In the genomic region with DNA sequence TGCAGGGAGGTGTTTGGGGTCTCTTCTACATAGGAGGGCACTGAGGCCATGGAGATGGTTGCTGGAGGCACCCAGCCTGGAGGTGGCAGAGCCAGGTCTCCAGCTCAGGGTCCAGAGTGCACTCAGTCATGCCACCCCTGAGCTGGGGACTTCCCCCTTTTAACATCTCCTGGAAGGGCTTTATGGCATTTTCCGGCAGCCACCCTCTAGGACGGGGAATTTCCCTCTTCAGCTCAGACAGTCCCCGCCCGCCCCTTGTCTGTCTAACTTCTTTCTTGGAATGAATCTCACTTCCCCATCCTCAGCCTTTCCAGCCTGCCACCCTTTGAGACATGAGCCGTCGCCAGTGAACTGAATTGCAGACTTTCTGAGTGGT, we compare ENCODE assay signal across 9 cellular contexts. TPM values are rescaled to one million over a fixed set of nuclear protein-coding genes. Genes with fewer than 3 reads are reported as not detected.
DNase-seq lines count a peak whose midpoint lies in the region; ATAC-seq and TF ChIP-seq lines count a peak whose summit lies in the region.
"Had no signal": no experiment of that assay in that cellular context is flagged by ENCODE, and none has a peak within 500 bp of the region (broad histone marks: within the 10 kb centered on the region; RNA-seq: fewer than 3 reads in every experiment).

No MANE protein-coding gene starts in this region.

- peaks cover 21 to 86% (median 71%) of the 10 kb centered on the region in 9 donors for H3K4me1 ChIP-seq in heart right ventricle
- H3K4me1 ChIP-seq in testis = peaks cover 11% of the 10 kb centered on the region

- POLR2A ChIA-PET in naive thymus-derived CD8-positive, alpha-beta T cell (lab: Charles Lee) = no interaction called here

- ATAC-seq in GM19452 (IDR thresholded peaks at IDR 0.05; ENCODE audit: unreplicated experiment) (peak; percentile 72), heart right ventricle (peak in 2 of 8 donors; percentile 14 to 18)
- no peak for ATAC-seq in naive thymus-derived CD8-positive, alpha-beta T cell

- DNase-seq in Ammon's horn (ENCODE audit: low spot score) (peak; percentile 74), M059J (ENCODE audit: low read depth) (peak; percentile 44), heart right ventricle (peak; percentile 46 to 48), testis (peak; percentile 33), HUDEP-2 (lab: John Stamatoyannopoulos, UW; ENCODE audit: unreplicated experiment in 76 of 76) (no peak), NCI-H146 treated with DMSO at 0.1 percent for 48 hours (lab: John Stamatoyannopoulos, UW; ENCODE audit: unreplicated experiment) (no peak)
- DNase-seq in naive thymus-derived CD8-positive, alpha-beta T cell = no peak

- no peaks in the 10 kb centered on the region for H3K9me3 ChIP-seq in heart right ventricle
- H3K9me3 ChIP-seq in testis = no peaks in the 10 kb centered on the region

- no peak for TF ChIP-seq CTCF in heart right ventricle (IDR thresholded peaks at IDR 0.05)
- TF ChIP-seq CTCF in testis (IDR thresholded peaks at IDR 0.05) = no peak

- H3K4me3 Mint-ChIP-seq in naive thymus-derived CD8-positive, alpha-beta T cell = no peak overlapping the region

- no peaks in the 10 kb centered on the region for H3K9me3 Mint-ChIP-seq in naive thymus-derived CD8-positive, alpha-beta T cell

- WGBS in heart right ventricle, 2 donors = 41 to 64% methylated on average over 6 of the region's 6 CpGs
- WGBS in testis, 2 donors = 73 to 88% methylated on average over 6 of the region's 6 CpGs

- H3K4me1 Mint-ChIP-seq in naive thymus-derived CD8-positive, alpha-beta T cell = peaks cover 2 to 8% (median 4%) of the 10 kb centered on the region in 4 donors

- TF ChIP-seq POLR2A in testis (IDR thresholded peaks at IDR 0.05) = no peak

- intact Hi-C loops in heart right ventricle (cut with DNase I) (no loop called here), testis (cut with DNase I; ENCODE audit: low total_unique reads) (no loop called here)

- H3K4me3 ChIP-seq in heart right ventricle (no peak overlapping the region), testis (no peak overlapping the region)

- H3K36me3 Mint-ChIP-seq in naive thymus-derived CD8-positive, alpha-beta T cell = peaks cover 0 to 1% (median 0%) of the 10 kb centered on the region in 3 donors

- H3K36me3 ChIP-seq in heart right ventricle = peaks cover 0 to 77% (median 0%) of the 10 kb centered on the region in 9 donors
- H3K36me3 ChIP-seq in testis (ENCODE audit: low read depth, missing control alignments) = no peaks in the 10 kb centered on the region

- H3K27me3 ChIP-seq in heart right ventricle = no peaks in the 10 kb centered on the region
- H3K27me3 ChIP-seq in testis = no peaks in the 10 kb centered on the region

- peaks cover 0 to 9% (median 4%) of the 10 kb centered on the region in 5 donors for H3K27me3 Mint-ChIP-seq in naive thymus-derived CD8-positive, alpha-beta T cell

- H3K27ac ChIP-seq in heart right ventricle (peak overlapping the region in 8 of 10 donors; percentile 9 to 92 (median 34)), testis (no peak overlapping the region)
- H3K27ac ChIP-seq: epithelial cell of prostate had no signal

- H3K27ac Mint-ChIP-seq in naive thymus-derived CD8-positive, alpha-beta T cell = no peak overlapping the region

RNA-seq across cellular contexts. Expression of a gene that starts 49.9 kb away (rescaled TPM):
- total RNA-seq in M059J (2014; rRNA removed; shearing (Covaris generic)) = 2.9 and 4.2 TPM in 2 replicates
- total RNA-seq in heart right ventricle (10 to 100 TPM; 31.0 to 64.8 (median 52.9) TPM), testis (10 to 100 TPM; 37.2 to 55.5 TPM)
- polyA plus RNA-seq in heart right ventricle (10 to 100 TPM; 25.6 to 27.0 TPM), testis (ENCODE audit: insufficient read depth, low read depth, low replicate concordance) (49.4 TPM)
- total RNA-seq in naive thymus-derived CD8-positive, alpha-beta T cell = not detected
- polyA plus RNA-seq in naive thymus-derived CD8-positive, alpha-beta T cell = not detected

Comparison
In these comparisons a context has a peak if more than half of its experiments do, and no peak if none do; other contexts are left out.
1. DNase-seq: peak in Ammon's horn (single experiment), M059J (single experiment), heart right ventricle (2 of 2) and testis (single experiment); none in HUDEP-2 (0 of 76), NCI-H146 treated with DMSO at 0.1 percent for 48 hours (single experiment) and naive thymus-derived CD8-positive, alpha-beta T cell (0 of 10).
2. H3K27ac ChIP-seq: peak in heart right ventricle (8 of 10); none in testis (0 of 2).